ENCODE assay signal across 2 cellular contexts in the genomic region with DNA sequence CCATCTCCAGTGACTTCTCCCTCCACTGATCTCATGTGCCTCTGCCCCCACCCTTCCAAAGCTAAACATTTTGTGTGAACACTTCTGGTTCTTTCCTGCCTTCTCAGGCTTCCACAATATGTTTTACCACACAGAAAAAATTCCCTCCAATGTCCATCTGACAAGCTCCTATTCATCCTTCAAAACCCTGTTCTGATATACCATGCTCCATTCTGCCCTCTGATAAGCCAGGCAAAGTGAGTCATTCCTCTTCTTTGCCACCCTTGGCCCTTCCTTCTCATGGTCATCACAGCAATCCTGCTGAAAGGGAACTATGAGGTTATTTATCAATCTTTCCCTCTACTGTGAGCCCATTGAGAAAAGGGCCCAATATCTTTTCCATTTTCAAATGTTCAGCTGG.
TF ChIP-seq lines count a peak whose summit lies in the region.

No MANE protein-coding gene starts in this region.

TF ChIP-seq in HEK293, 187 proteins besides CTCF, POLR2A, EP300 and RAD21 (continued from another document):
- TF ChIP-seq, protein P1, sequence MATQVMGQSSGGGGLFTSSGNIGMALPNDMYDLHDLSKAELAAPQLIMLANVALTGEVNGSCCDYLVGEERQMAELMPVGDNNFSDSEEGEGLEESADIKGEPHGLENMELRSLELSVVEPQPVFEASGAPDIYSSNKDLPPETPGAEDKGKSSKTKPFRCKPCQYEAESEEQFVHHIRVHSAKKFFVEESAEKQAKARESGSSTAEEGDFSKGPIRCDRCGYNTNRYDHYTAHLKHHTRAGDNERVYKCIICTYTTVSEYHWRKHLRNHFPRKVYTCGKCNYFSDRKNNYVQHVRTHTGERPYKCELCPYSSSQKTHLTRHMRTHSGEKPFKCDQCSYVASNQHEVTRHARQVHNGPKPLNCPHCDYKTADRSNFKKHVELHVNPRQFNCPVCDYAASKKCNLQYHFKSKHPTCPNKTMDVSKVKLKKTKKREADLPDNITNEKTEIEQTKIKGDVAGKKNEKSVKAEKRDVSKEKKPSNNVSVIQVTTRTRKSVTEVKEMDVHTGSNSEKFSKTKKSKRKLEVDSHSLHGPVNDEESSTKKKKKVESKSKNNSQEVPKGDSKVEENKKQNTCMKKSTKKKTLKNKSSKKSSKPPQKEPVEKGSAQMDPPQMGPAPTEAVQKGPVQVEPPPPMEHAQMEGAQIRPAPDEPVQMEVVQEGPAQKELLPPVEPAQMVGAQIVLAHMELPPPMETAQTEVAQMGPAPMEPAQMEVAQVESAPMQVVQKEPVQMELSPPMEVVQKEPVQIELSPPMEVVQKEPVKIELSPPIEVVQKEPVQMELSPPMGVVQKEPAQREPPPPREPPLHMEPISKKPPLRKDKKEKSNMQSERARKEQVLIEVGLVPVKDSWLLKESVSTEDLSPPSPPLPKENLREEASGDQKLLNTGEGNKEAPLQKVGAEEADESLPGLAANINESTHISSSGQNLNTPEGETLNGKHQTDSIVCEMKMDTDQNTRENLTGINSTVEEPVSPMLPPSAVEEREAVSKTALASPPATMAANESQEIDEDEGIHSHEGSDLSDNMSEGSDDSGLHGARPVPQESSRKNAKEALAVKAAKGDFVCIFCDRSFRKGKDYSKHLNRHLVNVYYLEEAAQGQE (tag by site-specific recombination; IDR thresholded peaks at IDR 0.05) = no peak

TF ChIP-seq in H1, 55 proteins besides CTCF, POLR2A, EP300 and RAD21 (continued from another document):
- TF ChIP-seq GABPA (IDR thresholded peaks at IDR 0.05; ENCODE audit: borderline replicate concordance, insufficient read depth, low read length) (no peak), NANOG (IDR thresholded peaks at IDR 0.05; ENCODE audit: insufficient read depth, low read depth, low read length, poor library complexity, severe bottlenecking) (no peak), CHD2 (IDR thresholded peaks at IDR 0.05; ENCODE audit: low read length) (no peak), KDM4A (IDR thresholded peaks at IDR 0.05; ENCODE audit: low read depth, low read length, severe bottlenecking) (no peak), ASH2L (IDR thresholded peaks at IDR 0.05; ENCODE audit: low read length) (no peak), SP2 (IDR thresholded peaks at IDR 0.05; ENCODE audit: low read length) (no peak), GTF2F1 (IDR thresholded peaks at IDR 0.05; ENCODE audit: borderline replicate concordance, low read depth, low read length) (no peak)
